ENCODE assay signal across 10 cellular contexts in the genomic region with DNA sequence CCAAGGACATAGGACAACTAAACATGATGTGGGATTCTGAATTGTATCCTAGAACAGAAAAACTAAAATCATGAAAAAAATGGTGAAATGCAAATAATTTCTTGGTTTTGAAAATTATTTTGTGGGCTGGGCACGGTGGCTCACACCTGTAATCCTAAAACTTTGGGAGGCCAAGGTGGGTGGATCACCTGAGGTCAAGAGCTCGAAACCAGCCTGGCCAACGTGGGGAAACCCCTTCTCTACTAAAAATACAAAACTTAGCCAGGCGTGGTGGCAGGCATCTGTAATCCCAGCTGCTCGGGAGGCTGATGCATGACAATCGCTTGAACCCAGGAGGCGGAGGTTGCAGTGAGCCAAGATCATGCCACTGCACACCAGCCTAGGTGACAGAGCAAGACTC. TPM values are rescaled to one million over a fixed set of nuclear protein-coding genes. Genes with fewer than 3 reads are reported as not detected.
DNase-seq lines count a peak whose midpoint lies in the region; ATAC-seq, FAIRE-seq and TF ChIP-seq lines count a peak whose summit lies in the region.
"Not testable (repeated sequence)": the region's sequence is repeated elsewhere in the genome, so short reads cannot be mapped to it uniquely, and the experiment has no call there.
"Had no signal": no experiment of that assay in that cellular context is flagged by ENCODE, and none has a peak within 500 bp of the region (broad histone marks: within the 10 kb centered on the region; RNA-seq: fewer than 3 reads in every experiment).

No MANE protein-coding gene starts in this region.

- not testable (repeated sequence) for H3K27me3 Mint-ChIP-seq in naive B cell

- not testable (repeated sequence) for H3K27ac Mint-ChIP-seq in naive B cell

- not testable (repeated sequence) for DNase-seq in GM12892 (ENCODE audit: insufficient read length); GM19239 (ENCODE audit: insufficient read length, low spot score); naive B cell

- H3K4me1 ChIP-seq in BLaER1 (peaks cover 49% of the 10 kb centered on the region), KMS-11 (ENCODE audit: low read depth, poor library complexity, severe bottlenecking) (peaks cover 40% of the 10 kb centered on the region), OCI-LY3 (ENCODE audit: low read length) (peaks cover 25% of the 10 kb centered on the region)

- peak overlapping the region in 1 of 8 donors; percentile 51 for H3K4me3 Mint-ChIP-seq in naive B cell

- not testable (repeated sequence) for H2AFZ ChIP-seq in KMS-11 (ENCODE audit: low read depth); OCI-LY3 (ENCODE audit: low read depth, low read length)

- TF ChIP-seq CTCF in KMS-11 (conservative IDR thresholded peaks at IDR 0.05; ENCODE audit: low read depth, low read length); OCI-LY3 (IDR thresholded peaks at IDR 0.05; ENCODE audit: low read depth, low read length): not testable (repeated sequence)

- not testable (repeated sequence) for H3K27ac ChIP-seq in BLaER1, KMS-11
- peak overlapping the region; percentile 7; the same call in 1 of the 2 replicates for H3K27ac ChIP-seq in OCI-LY3 (ENCODE audit: low read length)

- TF ChIP-seq POLR2A in GM12892 (IDR thresholded peaks at IDR 0.05; ENCODE audit: low read depth, low read length), result not testable (repeated sequence)

- not testable (repeated sequence) for H3K27me3 ChIP-seq in BLaER1; KMS-11 (ENCODE audit: insufficient read depth, low read depth); OCI-LY3 (ENCODE audit: low read depth, low read length)

- H3K4me1 Mint-ChIP-seq in naive B cell, result peaks cover 14 to 20% (median 16%) of the 10 kb centered on the region in 3 donors

- not testable (repeated sequence) for H3K9ac ChIP-seq in BLaER1; KMS-11; OCI-LY3 (ENCODE audit: low read length)

- H3K9me3 ChIP-seq in BLaER1, result peaks cover 29% of the 10 kb centered on the region
- H3K9me3 ChIP-seq in OCI-LY3 (ENCODE audit: insufficient read depth, low read length), result not testable (repeated sequence)

- H3K36me3 Mint-ChIP-seq in naive B cell, result not testable (repeated sequence)

- not testable (repeated sequence) for H4K20me1 ChIP-seq in BLaER1; KMS-11 (ENCODE audit: insufficient read depth); OCI-LY3 (ENCODE audit: insufficient read depth, low read length)

- H3K4me3 ChIP-seq in BLaER1; KMS-11 (IDR thresholded peaks at IDR 0.05; ENCODE audit: insufficient read depth, low read depth, low read length); OCI-LY3 (ENCODE audit: low read length): not testable (repeated sequence)

- H3K79me2 ChIP-seq in KMS-11 (ENCODE audit: insufficient read depth, low read depth) (peaks cover 36% of the 10 kb centered on the region), OCI-LY3 (ENCODE audit: low read length) (peaks cover 62% of the 10 kb centered on the region)

- H3K36me3 ChIP-seq in BLaER1, result peaks cover 45% of the 10 kb centered on the region
- not testable (repeated sequence) for H3K36me3 ChIP-seq in KMS-11 (ENCODE audit: insufficient read depth)
- peaks cover 53% of the 10 kb centered on the region for H3K36me3 ChIP-seq in OCI-LY3 (replicated peaks; ENCODE audit: low read depth, low read length)

- FAIRE-seq in GM12892 (lab: Jason Lieb, UNC) (peak; percentile 21), GM19239 (lab: Jason Lieb, UNC) (peak; percentile 49)

- H3K4me2 ChIP-seq in BLaER1 (peak overlapping the region; percentile 33), KMS-11 (peak overlapping the region; percentile 10; the same call in 1 of the 2 replicates)
- not testable (repeated sequence) for H3K4me2 ChIP-seq in OCI-LY3 (ENCODE audit: low read length)

- not testable (repeated sequence) for H3K9me3 Mint-ChIP-seq in naive B cell

- ATAC-seq in GM21390 (IDR thresholded peaks at IDR 0.05; ENCODE audit: unreplicated experiment) (peak; percentile 43), HG02852 (IDR thresholded peaks at IDR 0.05; ENCODE audit: unreplicated experiment) (peak; percentile 55), naive B cell (ENCODE audit: low read depth in 2 of 2) (peak; percentile 9 to 20)

RNA-seq across cellular contexts. Expression of a gene that starts 40.8 kb away (rescaled TPM):
- polyA plus RNA-seq in GM12892 (2012; ENCODE audit: missing spikeins), result 5.0 TPM
- polyA plus RNA-seq in naive B cell (ENCODE audit: low read depth in 6 of 6), result 10 to 100 TPM in 1 of 6 donors, 1 to 10 TPM in 4, under 1 TPM in 1; 0.48 to 11.4 (median 2.6) TPM

RNA-seq across cellular contexts. Expression of a gene that starts 50.3 kb away (rescaled TPM):
- polyA plus RNA-seq in GM12892 (2012; ENCODE audit: missing spikeins), result not detected
- polyA plus RNA-seq in naive B cell (ENCODE audit: low read depth in 6 of 6), result not detected
- polyA plus RNA-seq: BJ; CD8-positive, alpha-beta memory T cell had no signal

RNA-seq across cellular contexts. Expression of a gene that starts 58.7 kb away (rescaled TPM):
- polyA plus RNA-seq in GM12892 (2012; ENCODE audit: missing spikeins), result not detected
- polyA plus RNA-seq in naive B cell (ENCODE audit: low read depth in 6 of 6), result not detected
- polyA plus RNA-seq: BJ; CD8-positive, alpha-beta memory T cell had no signal
